ENCODE assay signal across 18 cellular contexts in the genomic region with DNA sequence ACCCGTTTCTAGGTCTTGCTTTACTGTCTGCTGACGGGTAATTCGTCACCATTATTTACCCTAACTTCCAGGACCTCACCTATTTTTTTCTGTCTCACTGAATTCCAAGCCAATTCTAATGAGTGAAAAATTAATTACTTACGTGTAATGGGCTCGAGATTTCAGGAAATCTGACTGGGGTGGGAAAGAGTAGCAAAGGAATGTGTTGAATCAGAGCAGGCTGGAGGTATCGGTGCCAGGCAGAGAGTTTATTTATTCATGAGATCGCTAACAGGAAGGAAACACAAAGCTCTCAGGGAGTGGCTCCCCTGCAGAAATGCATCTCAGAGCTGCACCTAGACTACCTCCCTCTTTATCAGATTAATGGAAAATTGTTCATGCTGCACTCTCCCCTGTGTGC. TPM values are rescaled to one million over a fixed set of nuclear protein-coding genes. Genes with fewer than 3 reads are reported as not detected.
A peak's percentile ranks its signal among the peaks of the same experiment; 100 is the strongest.
DNase-seq lines count a peak whose midpoint lies in the region; ATAC-seq and TF ChIP-seq lines count a peak whose summit lies in the region.
"Had no signal": no experiment of that assay in that cellular context is flagged by ENCODE, and none has a peak within 500 bp of the region (broad histone marks: within the 10 kb centered on the region; RNA-seq: fewer than 3 reads in every experiment).

No MANE protein-coding gene starts in this region.

- H4K20me1 ChIP-seq in BLaER1 (peaks cover 5% of the 10 kb centered on the region), IMR-90 (ENCODE audit: insufficient read depth, low read length) (peaks cover 4% of the 10 kb centered on the region), neural progenitor cell (ENCODE audit: low read depth) (peaks cover 3% of the 10 kb centered on the region)

- no peaks in the 10 kb centered on the region for H3K9me3 Mint-ChIP-seq in neural progenitor cell
- H3K9me3 Mint-ChIP-seq in activated naive CD4-positive, alpha-beta T cell treated with anti-CD3 and anti-CD28 coated beads, Interleukin-2, amount 50 U/mL, for 72 hours, result no peaks in the 10 kb centered on the region
- H3K9me3 Mint-ChIP-seq: activated T-helper 1 cell treated with anti-CD3 and anti-CD28 coated beads, Interleukin-12 subunit alpha, Interleukin-12 subunit beta, Interleukin-2, Interleukin-4 antibody, amounts not matched to agents 30 ng/mL and 10 ng/mL and 1 ng/mL, durations not matched to agents 14 hours and 24 hours and 36 hours; memory B cell; stimulated activated memory B cell treated with anti-CD40 and anti-IgM and Interleukin-4, amounts not matched to agents 10 μg/mL and 1 μg/mL and 100 μg/mL, for 72 hours had no signal

- H3K56ac ChIP-seq in IMR-90 (ENCODE audit: extremely low read depth, insufficient read depth, low read length), result no peak overlapping the region

- no peak for TF ChIP-seq RAD21 in IMR-90 (IDR thresholded peaks at IDR 0.05; ENCODE audit: low read length)

- ATAC-seq in IMR-90 (ENCODE audit: low read depth) (no peak), Right ventricle myocardium inferior (no peak)
- no peak for ATAC-seq in activated naive CD4-positive, alpha-beta T cell treated with anti-CD3 and anti-CD28 coated beads, Interleukin-2, amount 50 U/mL, for 72 hours
- ATAC-seq: stimulated activated memory B cell treated with anti-CD40 and anti-IgM and Interleukin-4, amounts not matched to agents 10 μg/mL and 1 μg/mL and 100 μg/mL, for 72 hours had no signal

- no TSS peak for BruUV-seq in IMR-90 (replicated peaks; lab: Mats Ljungman, UMichigan)

- H3K9me1 ChIP-seq in IMR-90 (ENCODE audit: insufficient read depth, low read length), result 0 out of 2 replicates have a peak, but pooled peaks cover 4% of the 10 kb centered on the region

- dilution Hi-C loops in IMR-90 (cut with HindIII; ENCODE audit: low sequenced_read_pairs, unreplicated experiment), result no loop called here

- H3K36me3 ChIP-seq in BLaER1 (no peaks in the 10 kb centered on the region), IMR-90 (ENCODE audit: control insufficient read depth, insufficient read depth, low read length) (no peaks in the 10 kb centered on the region), neural progenitor cell (no peaks in the 10 kb centered on the region), WERI-Rb-1 (no peaks in the 10 kb centered on the region)

- POLR2A ChIA-PET in IMR-90 (lab: Charles Lee; ENCODE audit: unreplicated experiment), result no interaction called here

- H3K4me3 ChIP-seq in BLaER1 (no peak overlapping the region), IMR-90 (ENCODE audit: insufficient read depth, low read depth, low read length) (no peak overlapping the region), epithelial cell of esophagus (ENCODE audit: low read length) (no peak overlapping the region), neural progenitor cell (no peak overlapping the region), WERI-Rb-1 (ENCODE audit: low read depth, low read length) (no peak overlapping the region)

- intact Hi-C loops in IMR-90 (cut with micrococcal nuclease) (loop anchor here (5.0 kb wide), 1 partner anchor 94 kb away; no protein-coding TSS in a partner anchor), Right ventricle myocardium inferior (cut with DNase I) (loop anchor here (5.0 kb wide), 1 partner anchor 94 kb away; no protein-coding TSS in a partner anchor)

- no peak overlapping the region for H4K5ac ChIP-seq in IMR-90 (ENCODE audit: low read depth, low read length)

- no peak overlapping the region for H2BK120ac ChIP-seq in IMR-90 (ENCODE audit: low read depth, low read length)

- H3K9ac ChIP-seq in BLaER1 (no peak overlapping the region), IMR-90 (ENCODE audit: low read depth, low read length) (no peak overlapping the region), neural progenitor cell (no peak overlapping the region)

- H2BK5ac ChIP-seq in IMR-90 (ENCODE audit: low read depth, low read length, poor library complexity, severe bottlenecking), result no peak overlapping the region

- peaks cover 18% of the 10 kb centered on the region for H3K4me1 Mint-ChIP-seq in neural progenitor cell
- H3K4me1 Mint-ChIP-seq: CD14-positive monocyte; stimulated activated memory B cell treated with anti-CD40 and anti-IgM and Interleukin-4, amounts not matched to agents 10 μg/mL and 1 μg/mL and 100 μg/mL, for 72 hours had no signal

- no peak overlapping the region; the same call in 1 of the 2 replicates for H2AK5ac ChIP-seq in IMR-90 (ENCODE audit: low read depth, low read length)

- DNase-seq in IMR-90 (peak; percentile 49), epithelial cell of esophagus (ENCODE audit: low read depth) (peak; percentile 39), neural progenitor cell (ENCODE audit: low spot score) (no peak), Right ventricle myocardium inferior (ENCODE audit: missing footprints) (no peak), NCI-H2081 (lab: John Stamatoyannopoulos, UW) (no peak), WERI-Rb-1 (no peak)
- no peak for DNase-seq in activated naive CD4-positive, alpha-beta T cell treated with anti-CD3 and anti-CD28 coated beads, Interleukin-2, amount 50 U/mL, for 72 hours (ENCODE audit: low spot score in 2 of 2)
- DNase-seq: GF-D8; hippocampal formation; NCI-H1092; NCI-H446 treated with DMSO at 0.1 percent for 48 hours; RPMI8226; stimulated activated CD4-positive, alpha-beta T cell treated with anti-CD3 and anti-CD28 coated beads, Interleukin-2, amount 100 ng/mL, for 48 hours had no signal

- H3K4me1 ChIP-seq in BLaER1 (peaks cover 27% of the 10 kb centered on the region), IMR-90 (ENCODE audit: control insufficient read depth, insufficient read depth, low read length) (peaks cover 10% of the 10 kb centered on the region), neural progenitor cell (peaks cover under 1% of the 10 kb centered on the region)

- H3K27ac Mint-ChIP-seq in neural progenitor cell, result peak overlapping the region; percentile 65
- H3K27ac Mint-ChIP-seq in activated naive CD4-positive, alpha-beta T cell treated with anti-CD3 and anti-CD28 coated beads, Interleukin-2, amount 50 U/mL, for 72 hours, result no peak overlapping the region
- H3K27ac Mint-ChIP-seq: activated T-helper 1 cell treated with anti-CD3 and anti-CD28 coated beads, Interleukin-12 subunit alpha, Interleukin-12 subunit beta, Interleukin-2, Interleukin-4 antibody, amounts not matched to agents 30 ng/mL and 10 ng/mL and 1 ng/mL, durations not matched to agents 14 hours and 24 hours and 36 hours; CD14-positive monocyte; memory B cell; stimulated activated memory B cell treated with anti-CD40 and anti-IgM and Interleukin-4, amounts not matched to agents 10 μg/mL and 1 μg/mL and 100 μg/mL, for 72 hours had no signal

- H3K27me3 ChIP-seq in BLaER1 (no peaks in the 10 kb centered on the region), IMR-90 (ENCODE audit: control insufficient read depth, insufficient read depth, low read length) (peaks cover 6% of the 10 kb centered on the region; the same call in 1 of the 2 replicates), neural progenitor cell (peaks cover 22% of the 10 kb centered on the region), WERI-Rb-1 (ENCODE audit: insufficient read depth, low read depth, severe bottlenecking) (no peaks in the 10 kb centered on the region)

- no peak overlapping the region for H2AK9ac ChIP-seq in IMR-90 (replicated peaks; ENCODE audit: low read depth, low read length, poor library complexity)

- TF ChIP-seq POLR2A in IMR-90 (IDR thresholded peaks at IDR 0.05; ENCODE audit: low read depth, low read length), result no peak

- H3K4me2 ChIP-seq in BLaER1, result peak overlapping the region; percentile 44
- H3K4me2 ChIP-seq in IMR-90 (ENCODE audit: low read depth, low read length), result peak overlapping the region; percentile 44; the same call in 1 of the 2 replicates
- H3K4me2 ChIP-seq in neural progenitor cell, result no peak overlapping the region

- H3K27me3 Mint-ChIP-seq in neural progenitor cell (ENCODE audit: insufficient read depth, low read depth), result peaks cover 11% of the 10 kb centered on the region

- H3K27ac ChIP-seq in BLaER1, result no peak overlapping the region
- H3K27ac ChIP-seq in IMR-90 (ENCODE audit: insufficient read depth, low read length), result no peak overlapping the region
- no peak overlapping the region for H3K27ac ChIP-seq in neural progenitor cell
- H3K27ac ChIP-seq in WERI-Rb-1, result no peak overlapping the region

- WGBS in IMR-90 (ENCODE audit: extremely low coverage in 2 of 2, insufficient read length in 1 of 2), 2 experiments, result no CpG with 5 or more reads among the region's 7 CpGs

- H2BK15ac ChIP-seq in IMR-90 (ENCODE audit: low read depth, low read length), result no peak overlapping the region; the same call in 2 of the 3 replicates

- peak overlapping the region; percentile 10; the same call in 1 of the 2 replicates for H3K18ac ChIP-seq in IMR-90 (ENCODE audit: low read depth, low read length)

- in situ Hi-C loops in IMR-90 (cut with MboI; ENCODE audit: low sequenced_read_pairs), result loop anchor here (25.0 kb wide), 1 partner anchor 181 kb away; no protein-coding TSS in a partner anchor

- peaks cover under 1% of the 10 kb centered on the region for H3K36me3 Mint-ChIP-seq in neural progenitor cell
- no peaks in the 10 kb centered on the region for H3K36me3 Mint-ChIP-seq in activated naive CD4-positive, alpha-beta T cell treated with anti-CD3 and anti-CD28 coated beads, Interleukin-2, amount 50 U/mL, for 72 hours
- H3K36me3 Mint-ChIP-seq: CD14-positive monocyte; memory B cell; stimulated activated memory B cell treated with anti-CD40 and anti-IgM and Interleukin-4, amounts not matched to agents 10 μg/mL and 1 μg/mL and 100 μg/mL, for 72 hours had no signal

- H3K14ac ChIP-seq in IMR-90 (replicated peaks; ENCODE audit: low read depth, low read length), result no peak overlapping the region

- CTCF ChIA-PET in IMR-90 (lab: Yijun Ruan, JAX), result no interaction called here

- H3K9me3 ChIP-seq in BLaER1, result no peaks in the 10 kb centered on the region
- no peaks in the 10 kb centered on the region for H3K9me3 ChIP-seq in IMR-90 (ENCODE audit: control insufficient read depth, insufficient read depth, low read length)
- H3K9me3 ChIP-seq in neural progenitor cell (ENCODE audit: low read depth), result no peaks in the 10 kb centered on the region
- no peaks in the 10 kb centered on the region for H3K9me3 ChIP-seq in WERI-Rb-1 (ENCODE audit: severe bottlenecking)

- no peak overlapping the region for H2AFZ ChIP-seq in IMR-90 (replicated peaks; ENCODE audit: low read length, poor library complexity)
- H2AFZ ChIP-seq in neural progenitor cell (replicated peaks), result no peak overlapping the region

- peaks cover 0 to 2% of the 10 kb centered on the region in 2 experiments; a peak in 2 of 4 replicates for H3K79me1 ChIP-seq in IMR-90 (ENCODE audit: low read depth in 1 of 2, low read length in 2 of 2)

- peaks cover 6% of the 10 kb centered on the region for H3K79me2 ChIP-seq in neural progenitor cell (ENCODE audit: low read depth)

- H3K23ac ChIP-seq in IMR-90 (ENCODE audit: low read depth, low read length), result no peak overlapping the region

- no peak overlapping the region for H3K4me3 Mint-ChIP-seq in neural progenitor cell
- H3K4me3 Mint-ChIP-seq: activated T-helper 1 cell treated with anti-CD3 and anti-CD28 coated beads, Interleukin-12 subunit alpha, Interleukin-12 subunit beta, Interleukin-2, Interleukin-4 antibody, amounts not matched to agents 30 ng/mL and 10 ng/mL and 1 ng/mL, durations not matched to agents 14 hours and 24 hours and 36 hours; memory B cell; stimulated activated memory B cell treated with anti-CD40 and anti-IgM and Interleukin-4, amounts not matched to agents 10 μg/mL and 1 μg/mL and 100 μg/mL, for 72 hours had no signal

- no peak overlapping the region for H2BK20ac ChIP-seq in IMR-90 (ENCODE audit: low read depth, low read length)

- H4K91ac ChIP-seq in IMR-90 (ENCODE audit: insufficient read depth, low read depth, low read length), result no peak overlapping the region

- 0 out of 2 replicates have a peak overlapping the region, but pooled peaks have one; percentile 19 for H3K4ac ChIP-seq in IMR-90 (ENCODE audit: low read depth, low read length)

- peaks cover 6% of the 10 kb centered on the region for H3F3A ChIP-seq in neural progenitor cell (ENCODE audit: low read depth)

- TF ChIP-seq CTCF in IMR-90 (conservative IDR thresholded peaks at IDR 0.05; ENCODE audit: low read depth, low read length) (no peak), epithelial cell of esophagus (IDR thresholded peaks at IDR 0.05; ENCODE audit: insufficient read depth, low read depth, low read length, missing control alignments) (no peak), neural progenitor cell (IDR thresholded peaks at IDR 0.05) (no peak), WERI-Rb-1 (IDR thresholded peaks at IDR 0.05; ENCODE audit: low read depth, low read length) (no peak)

- H4K8ac ChIP-seq in IMR-90 (ENCODE audit: low read depth in 2 of 2, low read length in 2 of 2), result no peak overlapping the region

RNA-seq across cellular contexts. Expression of gene DIP2C, which starts 4.0 kb away (rescaled TPM):
- total RNA-seq in IMR-90 (2012; rRNA removed) (8.6 and 9.2 TPM in 2 replicates), neural progenitor cell (ENCODE audit: low replicate concordance) (10.1 and 12.2 TPM in 2 replicates), Right ventricle myocardium inferior (28.3 TPM)
- polyA plus RNA-seq in IMR-90 (2012; rRNA removed), result 16.1 and 17.3 TPM in 2 replicates
- 13.9 and 16.8 TPM in 2 replicates for polyA plus RNA-seq in IMR-90 (2012; cell fraction: cytosol; rRNA removed)
- 21.1 and 22.2 TPM in 2 replicates for polyA plus RNA-seq in IMR-90 (2012; cell fraction: nucleus; rRNA removed; ENCODE audit: low replicate concordance)
- 1 to 10 TPM in 1 of 2 donors, under 1 TPM in 1; 0.55 to 1.7 TPM for total RNA-seq in activated naive CD4-positive, alpha-beta T cell treated with anti-CD3 and anti-CD28 coated beads, Interleukin-2, amount 50 U/mL, for 72 hours
- polyA plus RNA-seq: CD14-positive monocyte had no signal

Comparison
In these comparisons a context has a peak if more than half of its experiments do, and no peak if none do; other contexts are left out.
1. DNase-seq: peak in IMR-90 (single experiment) and epithelial cell of esophagus (single experiment); none in neural progenitor cell (single experiment), Right ventricle myocardium inferior (single experiment), activated naive CD4-positive, alpha-beta T cell treated with anti-CD3 and anti-CD28 coated beads, Interleukin-2, amount 50 U/mL, for 72 hours (0 of 2), NCI-H2081 (0 of 2) and WERI-Rb-1 (single experiment).